33 cellular contexts compared by ENCODE assay signal in genomic region chrX:39449352-39449751, GRCh38.
"Had no signal": no experiment of that assay in that cellular context is flagged by ENCODE, and none has a peak within 500 bp of the region (broad histone marks: within the 10 kb centered on the region; RNA-seq: fewer than 3 reads in every experiment).

No MANE protein-coding gene starts in this region.

- H3K27ac Mint-ChIP-seq: activated naive CD4-positive, alpha-beta T cell treated with anti-CD3 and anti-CD28 coated beads for 36 hours; activated naive CD4-positive, alpha-beta T cell treated with anti-CD3 and anti-CD28 coated beads, Interleukin-2, amount 10 ng/mL, durations not matched to agents 7 days and 5 days; activated naive CD4-positive, alpha-beta T cell treated with anti-CD3 and anti-CD28 coated beads, Interleukin-2, amount 50 U/mL, for 72 hours; activated naive CD8-positive, alpha-beta T cell; activated naive CD8-positive, alpha-beta T cell treated with anti-CD3 and anti-CD28 coated beads, Interleukin-2, amount 10 ng/mL, durations not matched to agents 7 days and 5 days; activated naive CD8-positive, alpha-beta T cell treated with anti-CD3 and anti-CD28 coated beads, Interleukin-2, amount 50 U/mL, for 24 hours; activated T-cell treated with anti-CD3 and anti-CD28 coated beads, Interleukin-2, amount 50 U/mL, for 24 hours; activated T-cell treated with anti-CD3 and anti-CD28 coated beads, Interleukin-2, amount 50 U/mL, for 72 hours; activated T-helper 2 cell treated with anti-CD3 and anti-CD28 coated beads, Interferon-gamma antibody, Interleukin-2, Interleukin-4, amounts not matched to agents 10 μg/mL and 5 μg/mL and 100 μg/mL, durations not matched to agents 14 hours and 24 hours and 36 hours; brain had no signal

- ATAC-seq: activated naive CD8-positive, alpha-beta T cell treated with anti-CD3 and anti-CD28 coated beads, Interleukin-2, amount 50 U/mL, for 24 hours; body of pancreas had no signal

- H3K9me3 Mint-ChIP-seq: activated naive CD4-positive, alpha-beta T cell treated with anti-CD3 and anti-CD28 coated beads for 36 hours; activated naive CD4-positive, alpha-beta T cell treated with anti-CD3 and anti-CD28 coated beads, Interleukin-2, amount 10 ng/mL, durations not matched to agents 7 days and 5 days; activated naive CD4-positive, alpha-beta T cell treated with anti-CD3 and anti-CD28 coated beads, Interleukin-2, amount 50 U/mL, for 24 hours; activated naive CD8-positive, alpha-beta T cell treated with anti-CD3 and anti-CD28 coated beads, Interleukin-2, amount 10 ng/mL, durations not matched to agents 7 days and 5 days; activated naive CD8-positive, alpha-beta T cell treated with anti-CD3 and anti-CD28 coated beads, Interleukin-2, amount 50 U/mL, for 24 hours; activated T-cell treated with anti-CD3 and anti-CD28 coated beads, Interleukin-2, amount 50 U/mL, for 24 hours; activated T-cell treated with anti-CD3 and anti-CD28 coated beads, Interleukin-2, amount 50 U/mL, for 4 hours; activated T-cell treated with anti-CD3 and anti-CD28 coated beads, Interleukin-2, amount 50 U/mL, for 72 hours; activated T-helper 2 cell treated with anti-CD3 and anti-CD28 coated beads, Interferon-gamma antibody, Interleukin-2, Interleukin-4, amounts not matched to agents 10 μg/mL and 5 μg/mL and 100 μg/mL, durations not matched to agents 14 hours and 24 hours and 36 hours; central memory CD8-positive, alpha-beta T cell had no signal

- H3K36me3 Mint-ChIP-seq: activated naive CD4-positive, alpha-beta T cell treated with anti-CD3 and anti-CD28 coated beads, Interleukin-2, amount 10 ng/mL, durations not matched to agents 7 days and 5 days; activated naive CD4-positive, alpha-beta T cell treated with anti-CD3 and anti-CD28 coated beads, Interleukin-2, amount 50 U/mL, for 24 hours; activated naive CD8-positive, alpha-beta T cell; activated naive CD8-positive, alpha-beta T cell treated with anti-CD3 and anti-CD28 coated beads, Interleukin-2, amount 10 ng/mL, durations not matched to agents 7 days and 5 days; brain had no signal

- DNase-seq: activated effector memory CD4-positive, alpha-beta T cell treated with anti-CD3 and anti-CD28 coated beads, Interleukin-2, amount 50 U/mL, for 16 hours; activated effector memory CD4-positive, alpha-beta T cell treated with Interleukin-2 at 50 U/mL for 16 hours; activated gamma-delta T cell; activated gamma-delta T cell treated with Interleukin-2 at 50 U/mL for 16 hours; activated naive CD4-positive, alpha-beta T cell; activated naive CD4-positive, alpha-beta T cell treated with anti-CD3 and anti-CD28 coated beads for 36 hours; activated naive CD4-positive, alpha-beta T cell treated with anti-CD3 and anti-CD28 coated beads, Interleukin-2, amount 10 ng/mL, durations not matched to agents 7 days and 5 days; activated naive CD4-positive, alpha-beta T cell treated with anti-CD3 and anti-CD28 coated beads, Interleukin-2, amount 50 U/mL, for 16 hours; activated naive CD4-positive, alpha-beta T cell treated with Interleukin-2 at 50 U/mL for 16 hours; activated naive CD8-positive, alpha-beta T cell treated with anti-CD3 and anti-CD28 coated beads for 36 hours; activated naive CD8-positive, alpha-beta T cell treated with anti-CD3 and anti-CD28 coated beads, Interleukin-2, amount 10 ng/mL, durations not matched to agents 7 days and 5 days; activated naive CD8-positive, alpha-beta T cell treated with anti-CD3 and anti-CD28 coated beads, Interleukin-2, amount 50 U/mL, for 24 hours; activated T-cell treated with anti-CD3 and anti-CD28 coated beads, Interleukin-2, amount 50 U/mL, for 24 hours; activated T-cell treated with anti-CD3 and anti-CD28 coated beads, Interleukin-2, amount 50 U/mL, for 4 hours; activated T-cell treated with anti-CD3 and anti-CD28 coated beads, Interleukin-2, amount 50 U/mL, for 48 hours; activated T-cell treated with anti-CD3 and anti-CD28 coated beads, Interleukin-2, amount 50 U/mL, for 72 hours; adrenal gland; amniotic stem cell; amygdala; anterior cingulate cortex; aorta; body of pancreas; brain microvascular endothelial cell; caudate nucleus; central memory CD4-positive, alpha-beta T cell; cerebellar nuclear complex had no signal

- H3K27me3 Mint-ChIP-seq: activated naive CD4-positive, alpha-beta T cell treated with anti-CD3 and anti-CD28 coated beads, Interleukin-2, amount 10 ng/mL, durations not matched to agents 7 days and 5 days; activated naive CD4-positive, alpha-beta T cell treated with anti-CD3 and anti-CD28 coated beads, Interleukin-2, amount 50 U/mL, for 24 hours; activated naive CD8-positive, alpha-beta T cell; activated naive CD8-positive, alpha-beta T cell treated with anti-CD3 and anti-CD28 coated beads for 36 hours; activated naive CD8-positive, alpha-beta T cell treated with anti-CD3 and anti-CD28 coated beads, Interleukin-2, amount 10 ng/mL, durations not matched to agents 7 days and 5 days; activated naive CD8-positive, alpha-beta T cell treated with anti-CD3 and anti-CD28 coated beads, Interleukin-2, amount 50 U/mL, for 24 hours had no signal

- H3K4me3 Mint-ChIP-seq: activated naive CD4-positive, alpha-beta T cell treated with anti-CD3 and anti-CD28 coated beads for 36 hours; activated naive CD4-positive, alpha-beta T cell treated with anti-CD3 and anti-CD28 coated beads, Interleukin-2, amount 10 ng/mL, durations not matched to agents 7 days and 5 days; activated naive CD4-positive, alpha-beta T cell treated with anti-CD3 and anti-CD28 coated beads, Interleukin-2, amount 50 U/mL, for 24 hours; activated naive CD8-positive, alpha-beta T cell; activated naive CD8-positive, alpha-beta T cell treated with anti-CD3 and anti-CD28 coated beads for 36 hours; activated naive CD8-positive, alpha-beta T cell treated with anti-CD3 and anti-CD28 coated beads, Interleukin-2, amount 10 ng/mL, durations not matched to agents 7 days and 5 days; activated naive CD8-positive, alpha-beta T cell treated with anti-CD3 and anti-CD28 coated beads, Interleukin-2, amount 50 U/mL, for 24 hours; activated T-cell treated with anti-CD3 and anti-CD28 coated beads, Interleukin-2, amount 50 U/mL, for 24 hours; activated T-cell treated with anti-CD3 and anti-CD28 coated beads, Interleukin-2, amount 50 U/mL, for 4 hours; activated T-cell treated with anti-CD3 and anti-CD28 coated beads, Interleukin-2, amount 50 U/mL, for 72 hours; activated T-helper 1 cell treated with anti-CD3 and anti-CD28 coated beads, Interleukin-12 subunit alpha, Interleukin-12 subunit beta, Interleukin-2, Interleukin-4 antibody, amounts not matched to agents 30 ng/mL and 10 ng/mL and 1 ng/mL, durations not matched to agents 14 hours and 24 hours and 36 hours; brain; central memory CD8-positive, alpha-beta T cell had no signal

- H3K4me1 Mint-ChIP-seq: central memory CD8-positive, alpha-beta T cell had no signal
